ENCODE assay signal across 28 cellular contexts in the genomic region with DNA sequence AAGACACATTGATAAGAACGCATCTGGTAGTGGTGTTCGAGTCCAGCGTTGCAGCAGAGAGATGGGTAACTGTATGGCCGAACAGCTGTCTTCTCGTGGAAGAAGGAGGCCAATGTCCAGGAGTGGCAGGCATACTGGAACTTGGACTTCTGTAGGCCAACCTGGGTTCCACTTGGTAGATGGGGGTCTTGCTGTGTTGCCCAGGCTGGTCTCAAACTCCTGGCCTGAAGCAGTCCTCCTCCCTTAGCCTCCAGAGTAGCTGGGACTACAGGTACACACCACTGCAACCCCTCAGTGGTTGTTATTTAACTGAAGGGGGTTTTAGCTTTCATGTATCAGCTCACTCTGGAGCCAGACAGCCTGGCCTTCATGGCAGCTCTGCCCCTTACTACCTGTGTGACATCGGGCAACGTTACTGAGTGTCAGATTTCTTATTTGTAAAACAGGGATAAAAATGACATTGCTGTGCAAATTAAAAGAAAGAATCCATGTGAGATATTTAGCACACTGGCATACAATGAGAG.
"Had no signal": no experiment of that assay in that cellular context is flagged by ENCODE, and none has a peak within 500 bp of the region (broad histone marks: within the 10 kb centered on the region; RNA-seq: fewer than 3 reads in every experiment).

No MANE protein-coding gene starts in this region.

- H3K4me3 ChIP-seq: adrenal gland, body of pancreas had no signal

- H3K36me3 ChIP-seq: adrenal gland had no signal

- H3K27me3 ChIP-seq: adrenal gland, body of pancreas had no signal

- H3K9me3 ChIP-seq: adrenal gland, body of pancreas had no signal

- ATAC-seq: activated CD8-positive, alpha-beta memory T cell treated with anti-CD3 and anti-CD28 coated beads, Interleukin-2, amount 10 ng/mL, durations not matched to agents 7 days and 5 days; activated CD8-positive, alpha-beta T cell treated with anti-CD3 and anti-CD28 coated beads, Interleukin-2, amount 10 ng/mL, durations not matched to agents 7 days and 5 days; activated naive CD8-positive, alpha-beta T cell treated with anti-CD3 and anti-CD28 coated beads, Interleukin-2, amount 50 U/mL, for 24 hours; body of pancreas; effector memory CD8-positive, alpha-beta T cell; T-cell had no signal

- H3K27ac ChIP-seq: adrenal gland, body of pancreas, epithelial cell of prostate had no signal

- H3K27ac Mint-ChIP-seq: activated CD4-positive, alpha-beta memory T cell treated with anti-CD3 and anti-CD28 coated beads for 36 hours; activated CD8-positive, alpha-beta memory T cell treated with anti-CD3 and anti-CD28 coated beads, Interleukin-2, amount 10 ng/mL, durations not matched to agents 7 days and 5 days; activated CD8-positive, alpha-beta T cell treated with anti-CD3 and anti-CD28 coated beads, Interleukin-2, amount 10 ng/mL, durations not matched to agents 7 days and 5 days; activated naive CD4-positive, alpha-beta T cell treated with anti-CD3 and anti-CD28 coated beads for 36 hours; activated naive CD4-positive, alpha-beta T cell treated with anti-CD3 and anti-CD28 coated beads, Interleukin-2, amount 50 U/mL, for 24 hours; activated naive CD8-positive, alpha-beta T cell treated with anti-CD3 and anti-CD28 coated beads for 36 hours; activated naive CD8-positive, alpha-beta T cell treated with anti-CD3 and anti-CD28 coated beads, Interleukin-2, amount 50 U/mL, for 24 hours; activated T-helper 1 cell treated with anti-CD3 and anti-CD28 coated beads, Interleukin-12 subunit alpha, Interleukin-12 subunit beta, Interleukin-2, Interleukin-4 antibody, amounts not matched to agents 30 ng/mL and 10 ng/mL and 1 ng/mL, durations not matched to agents 14 hours and 24 hours and 36 hours; activated T-helper 2 cell treated with anti-CD3 and anti-CD28 coated beads, Interferon-gamma antibody, Interleukin-2, Interleukin-4, amounts not matched to agents 10 μg/mL and 5 μg/mL and 100 μg/mL, durations not matched to agents 14 hours and 24 hours and 36 hours; T-cell; T-helper 1 cell treated with Interleukin-12 subunit alpha and Interleukin-12 subunit beta and Interleukin-4 antibody, amounts not matched to agents 30 μg/mL and 1 μg/mL, for 36 hours had no signal

- DNase-seq: activated CD4-positive, alpha-beta memory T cell treated with anti-CD3 and anti-CD28 coated beads for 36 hours; activated CD4-positive, alpha-beta T cell treated with anti-CD3 and anti-CD28 coated beads for 48 hours; activated CD8-positive, alpha-beta memory T cell treated with anti-CD3 and anti-CD28 coated beads, Interleukin-2, amount 10 ng/mL, durations not matched to agents 7 days and 5 days; activated CD8-positive, alpha-beta memory T cell treated with anti-CD3 and anti-CD28 coated beads, Interleukin-2, amount 50 U/mL, for 4 hours; activated CD8-positive, alpha-beta T cell treated with anti-CD3 and anti-CD28 coated beads, Interleukin-2, amount 10 ng/mL, durations not matched to agents 7 days and 5 days; activated effector memory CD4-positive, alpha-beta T cell treated with anti-CD3 and anti-CD28 coated beads, Interleukin-2, amount 50 U/mL, for 16 hours; activated naive CD4-positive, alpha-beta T cell treated with anti-CD3 and anti-CD28 coated beads for 36 hours; activated naive CD8-positive, alpha-beta T cell treated with anti-CD3 and anti-CD28 coated beads for 36 hours; activated naive CD8-positive, alpha-beta T cell treated with anti-CD3 and anti-CD28 coated beads, Interleukin-2, amount 50 U/mL, for 24 hours; activated T-cell treated with anti-CD3 and anti-CD28 coated beads, Interleukin-2, amount 50 U/mL, for 1 hour; activated T-cell treated with anti-CD3 and anti-CD28 coated beads, Interleukin-2, amount 50 U/mL, for 48 hours; adrenal gland; amygdala; aorta; body of pancreas; caudate nucleus; cortex of kidney; dermis blood vessel endothelial cell; effector CD4-positive, alpha-beta T cell; effector memory CD8-positive, alpha-beta T cell; foreskin fibroblast; head of caudate nucleus; T-cell had no signal

- H3K4me3 Mint-ChIP-seq: activated CD4-positive, alpha-beta memory T cell treated with anti-CD3 and anti-CD28 coated beads for 36 hours; activated CD8-positive, alpha-beta memory T cell treated with anti-CD3 and anti-CD28 coated beads, Interleukin-2, amount 10 ng/mL, durations not matched to agents 7 days and 5 days; activated CD8-positive, alpha-beta T cell treated with anti-CD3 and anti-CD28 coated beads, Interleukin-2, amount 10 ng/mL, durations not matched to agents 7 days and 5 days; activated naive CD4-positive, alpha-beta T cell treated with anti-CD3 and anti-CD28 coated beads for 36 hours; activated naive CD4-positive, alpha-beta T cell treated with anti-CD3 and anti-CD28 coated beads, Interleukin-2, amount 50 U/mL, for 24 hours; activated naive CD8-positive, alpha-beta T cell treated with anti-CD3 and anti-CD28 coated beads for 36 hours; activated naive CD8-positive, alpha-beta T cell treated with anti-CD3 and anti-CD28 coated beads, Interleukin-2, amount 50 U/mL, for 24 hours; activated T-helper 1 cell treated with anti-CD3 and anti-CD28 coated beads, Interleukin-12 subunit alpha, Interleukin-12 subunit beta, Interleukin-2, Interleukin-4 antibody, amounts not matched to agents 30 ng/mL and 10 ng/mL and 1 ng/mL, durations not matched to agents 14 hours and 24 hours and 36 hours; effector memory CD8-positive, alpha-beta T cell had no signal
